18 cellular contexts compared by ENCODE assay signal in the genomic region with DNA sequence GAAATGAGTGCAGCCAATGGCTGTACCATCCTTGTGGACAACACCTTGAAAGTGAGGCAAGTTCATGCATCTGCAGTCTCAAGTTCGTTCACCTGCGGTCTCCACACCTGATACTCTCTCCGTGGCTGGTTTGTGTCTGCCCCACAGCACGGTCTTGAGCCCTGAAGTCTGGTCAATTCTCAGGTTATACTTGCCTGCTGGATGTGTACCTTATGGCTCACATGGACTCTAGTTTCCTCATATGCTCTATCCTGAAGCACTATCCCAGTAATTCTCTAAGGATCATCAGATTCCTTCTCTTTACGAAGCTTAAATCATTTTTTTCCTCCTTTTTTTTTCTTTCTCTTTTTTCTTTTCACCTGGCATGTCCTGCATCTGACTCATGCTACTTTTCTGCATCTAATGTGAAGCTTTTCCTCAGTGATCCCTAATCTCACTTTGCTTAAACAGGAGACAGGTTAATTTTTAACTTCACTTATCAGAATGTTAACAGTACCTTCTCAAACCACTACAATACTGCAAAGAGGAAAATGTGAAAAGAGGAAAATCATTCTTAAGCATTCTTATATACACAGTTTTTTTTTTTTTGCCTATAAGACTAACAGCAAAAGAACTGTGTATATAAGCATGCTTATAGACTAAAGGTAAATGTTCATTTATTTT.
"Had no signal": no experiment of that assay in that cellular context is flagged by ENCODE, and none has a peak within 500 bp of the region (broad histone marks: within the 10 kb centered on the region; RNA-seq: fewer than 3 reads in every experiment).

No MANE protein-coding gene starts in this region.

- H3K36me3 Mint-ChIP-seq: T-cell had no signal

- H3K4me3 Mint-ChIP-seq: activated naive CD8-positive, alpha-beta T cell treated with anti-CD3 and anti-CD28 coated beads, Interleukin-2, amount 50 U/mL, for 24 hours; mesothelial cell of epicardium; T-cell had no signal

- DNase-seq: activated CD4-positive, CD25-positive, alpha-beta regulatory T cell treated with anti-CD3 and anti-CD28 coated beads, Interleukin-2, amount 50 U/mL, for 72 hours; activated naive CD4-positive, alpha-beta T cell treated with Interleukin-2 at 50 U/mL for 16 hours; activated naive CD8-positive, alpha-beta T cell treated with anti-CD3 and anti-CD28 coated beads, Interleukin-2, amount 50 U/mL, for 24 hours; activated T-cell treated with anti-CD3 and anti-CD28 coated beads for 4 hours; aorta; kidney; lower lobe of right lung; stimulated activated naive CD8-positive, alpha-beta T cell treated with anti-CD3 and anti-CD28 coated beads, Interleukin-15, Interleukin-2, amounts not matched to agents 100 U/mL and 50 U/mL, for 24 hours; T-cell; T-helper 9 cell; testis had no signal

- H3K79me2 ChIP-seq: parathyroid adenoma had no signal

- H3K4me1 ChIP-seq: lower lobe of right lung, parathyroid adenoma, testis, vagina had no signal

- H3K4me2 ChIP-seq: SK-N-SH had no signal

- H3K27ac ChIP-seq: lower lobe of right lung, parathyroid adenoma, skin epidermis, testis, vagina had no signal

- H3K27ac Mint-ChIP-seq: activated naive CD8-positive, alpha-beta T cell treated with anti-CD3 and anti-CD28 coated beads, Interleukin-2, amount 50 U/mL, for 24 hours; T-cell had no signal

- H3K9ac ChIP-seq: parathyroid adenoma, SK-N-SH had no signal

- FAIRE-seq: bronchial epithelial cell, endometrium, kidney had no signal

- H3K36me3 ChIP-seq: lower lobe of right lung, vagina had no signal

- H2AFZ ChIP-seq: parathyroid adenoma had no signal

- H3K4me3 ChIP-seq: lower lobe of right lung, skin epidermis, testis, vagina had no signal

- H3K9me3 ChIP-seq: SK-N-SH, testis, vagina had no signal

- H3K27me3 ChIP-seq: testis, vagina had no signal

- ATAC-seq: activated naive CD8-positive, alpha-beta T cell treated with anti-CD3 and anti-CD28 coated beads, Interleukin-2, amount 50 U/mL, for 24 hours; stimulated activated naive CD8-positive, alpha-beta T cell treated with anti-CD3 and anti-CD28 coated beads, Interleukin-15, Interleukin-2, amounts not matched to agents 100 U/mL and 50 U/mL, for 24 hours; T-cell had no signal

- H3K4me1 Mint-ChIP-seq: activated naive CD8-positive, alpha-beta T cell treated with anti-CD3 and anti-CD28 coated beads, Interleukin-2, amount 50 U/mL, for 24 hours; T-cell had no signal
